In the genomic region with DNA sequence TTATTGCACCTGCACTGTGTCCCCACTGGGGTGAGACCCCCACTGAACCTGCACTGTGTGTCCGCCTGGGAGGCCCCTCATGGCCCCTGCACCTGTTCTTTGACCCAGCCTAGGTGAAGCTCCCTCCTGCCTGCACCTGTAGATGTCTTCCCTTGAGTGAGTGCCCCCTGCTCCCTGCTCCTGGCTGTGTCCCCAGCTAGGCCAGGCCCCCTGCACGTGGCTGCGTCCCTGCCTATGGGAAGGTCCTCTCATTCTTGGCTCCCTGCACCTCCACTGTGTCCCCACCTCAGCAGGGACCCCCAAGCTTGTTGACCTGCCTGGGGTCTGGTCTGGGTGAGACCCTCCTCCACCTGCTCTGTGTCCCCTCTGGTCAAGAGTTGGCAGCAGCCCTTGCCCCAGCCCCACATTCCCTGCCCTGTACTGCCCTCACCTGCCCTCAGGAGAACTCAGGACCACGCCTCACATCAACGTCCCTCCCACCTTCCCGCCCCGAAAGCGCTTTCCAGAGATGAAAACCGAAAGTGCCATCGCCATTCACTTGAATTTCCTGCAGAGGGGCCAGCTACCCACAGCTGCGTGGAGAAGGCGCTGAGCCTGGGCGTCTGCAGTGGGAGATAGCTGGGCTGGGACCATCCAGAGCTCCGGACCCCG, we compare ENCODE assay signal across 11 cellular contexts. TPM values are rescaled to one million over a fixed set of nuclear protein-coding genes. Genes with fewer than 3 reads are reported as not detected.
DNase-seq lines count a peak whose midpoint lies in the region; ATAC-seq and TF ChIP-seq lines count a peak whose summit lies in the region.
"Not testable (repeated sequence)": the region's sequence is repeated elsewhere in the genome, so short reads cannot be mapped to it uniquely, and the experiment has no call there.
"Had no signal": no experiment of that assay in that cellular context is flagged by ENCODE, and none has a peak within 500 bp of the region (broad histone marks: within the 10 kb centered on the region; RNA-seq: fewer than 3 reads in every experiment).

No MANE protein-coding gene starts in this region.

- not testable (repeated sequence) for H3K14ac ChIP-seq in H9 (ENCODE audit: insufficient read depth, low read length)

- not testable (repeated sequence) for TF ChIP-seq POLR2A in esophagus muscularis mucosa (IDR thresholded peaks at IDR 0.05; ENCODE audit: low read depth)

- H3T11ph ChIP-seq in H9 (ENCODE audit: low read length): not testable (repeated sequence)

- H3K56ac ChIP-seq in H9 (ENCODE audit: insufficient read length, low read depth, low read length): not testable (repeated sequence)

- not testable (repeated sequence) for H2BK12ac ChIP-seq in H9 (ENCODE audit: insufficient read length, low read depth, low read length)

- H2BK120ac ChIP-seq in H9 (ENCODE audit: low read depth, low read length, poor library complexity, severe bottlenecking): not testable (repeated sequence)

- not testable (repeated sequence) for H3K4me2 ChIP-seq in H9 (ENCODE audit: insufficient read depth, insufficient read length, low read length)

- not testable (repeated sequence) for H3K79me1 ChIP-seq in H9 (ENCODE audit: insufficient read depth, low read depth, low read length, poor library complexity, severe bottlenecking)

- not testable (repeated sequence) for H3K9me3 Mint-ChIP-seq in CD14-positive monocyte; H9; activated CD4-positive, alpha-beta T cell treated with anti-CD3 and anti-CD28 coated beads for 36 hours (ENCODE audit: low read depth); activated T-cell treated with anti-CD3 and anti-CD28 coated beads, Interleukin-2, amount 50 U/mL, for 24 hours; activated naive CD8-positive, alpha-beta T cell treated with anti-CD3 and anti-CD28 coated beads, Interleukin-2, amount 50 U/mL, for 24 hours; stimulated activated effector memory CD8-positive, alpha-beta T cell treated with anti-CD3 and anti-CD28 coated beads, Interleukin-12 subunit alpha, Interleukin-12 subunit beta, amount 100 ng/mL, for 72 hours

- no CpG with 5 or more reads among the region's 15 CpGs for WGBS in H9 (ENCODE audit: extremely low coverage, insufficient read length, low lambda C conversion rate)
- no CpG with 5 or more reads among the region's 15 CpGs for WGBS in esophagus muscularis mucosa

- H4K5ac ChIP-seq in H9 (ENCODE audit: insufficient read length, low read depth, low read length): not testable (repeated sequence)

- H3K36me3 ChIP-seq in esophagus muscularis mucosa; mucosa of descending colon (ENCODE audit: low read depth): not testable (repeated sequence)

- H3K23ac ChIP-seq in H9 (ENCODE audit: insufficient read length, low read depth, low read length): not testable (repeated sequence)

- not testable (repeated sequence) for H2BK15ac ChIP-seq in H9 (ENCODE audit: low read depth, low read length)

- POLR2A ChIA-PET in activated CD4-positive, alpha-beta T cell treated with anti-CD3 and anti-CD28 coated beads for 36 hours (lab: Charles Lee): not testable (repeated sequence)

- not testable (repeated sequence) for H3K4ac ChIP-seq in H9 (ENCODE audit: low read depth, low read length)

- not testable (repeated sequence) for H3K79me2 ChIP-seq in H9 (ENCODE audit: insufficient read depth, low read length)

- H2AK5ac ChIP-seq in H9 (ENCODE audit: insufficient read length, low read length): not testable (repeated sequence)

- H3K9me3 ChIP-seq in H9 (ENCODE audit: control insufficient read depth, low read depth, low read length); esophagus muscularis mucosa; mucosa of descending colon: not testable (repeated sequence)

- peak; percentile 44 for ATAC-seq in activated CD4-positive, alpha-beta T cell treated with anti-CD3 and anti-CD28 coated beads for 36 hours
- peak; percentile 21 for ATAC-seq in activated naive CD8-positive, alpha-beta T cell treated with anti-CD3 and anti-CD28 coated beads, Interleukin-2, amount 50 U/mL, for 24 hours
- peak; percentile 74 for ATAC-seq in mucosa of descending colon
- ATAC-seq in stimulated activated effector memory CD8-positive, alpha-beta T cell treated with anti-CD3 and anti-CD28 coated beads, Interleukin-12 subunit alpha, Interleukin-12 subunit beta, amount 100 ng/mL, for 72 hours: not testable (repeated sequence)

- not testable (repeated sequence) for H3K27ac ChIP-seq in H9 (ENCODE audit: insufficient read length, low read depth, low read length); esophagus muscularis mucosa (replicated peaks in 1 of 4)

- not testable (repeated sequence) for H3K36me3 Mint-ChIP-seq in CD14-positive monocyte; H9 (ENCODE audit: insufficient read depth in 1 of 3, low read depth in 3 of 3); activated CD4-positive, alpha-beta T cell treated with anti-CD3 and anti-CD28 coated beads for 36 hours (ENCODE audit: low read depth); activated T-cell treated with anti-CD3 and anti-CD28 coated beads, Interleukin-2, amount 50 U/mL, for 24 hours (ENCODE audit: low read depth); activated naive CD8-positive, alpha-beta T cell treated with anti-CD3 and anti-CD28 coated beads, Interleukin-2, amount 50 U/mL, for 24 hours (ENCODE audit: low read depth); stimulated activated effector memory CD8-positive, alpha-beta T cell treated with anti-CD3 and anti-CD28 coated beads, Interleukin-12 subunit alpha, Interleukin-12 subunit beta, amount 100 ng/mL, for 72 hours

- not testable (repeated sequence) for H2AFZ ChIP-seq in H9 (ENCODE audit: low read length)

- peaks cover 17% of the 10 kb centered on the region for H3K4me1 Mint-ChIP-seq in CD14-positive monocyte
- not testable (repeated sequence) for H3K4me1 Mint-ChIP-seq in H9; activated CD4-positive, alpha-beta T cell treated with anti-CD3 and anti-CD28 coated beads for 36 hours; activated T-cell treated with anti-CD3 and anti-CD28 coated beads, Interleukin-2, amount 50 U/mL, for 24 hours (ENCODE audit: low read depth); activated naive CD8-positive, alpha-beta T cell treated with anti-CD3 and anti-CD28 coated beads, Interleukin-2, amount 50 U/mL, for 24 hours
- peaks cover 16% of the 10 kb centered on the region for H3K4me1 Mint-ChIP-seq in stimulated activated effector memory CD8-positive, alpha-beta T cell treated with anti-CD3 and anti-CD28 coated beads, Interleukin-12 subunit alpha, Interleukin-12 subunit beta, amount 100 ng/mL, for 72 hours

- intact Hi-C loops in CD14-positive monocyte (cut with micrococcal nuclease); activated CD4-positive, alpha-beta T cell treated with anti-CD3 and anti-CD28 coated beads for 36 hours (cut with DNase I, micrococcal nuclease); esophagus muscularis mucosa (cut with DNase I); mucosa of descending colon (cut with DNase I, micrococcal nuclease): not testable (repeated sequence)

- H3K18ac ChIP-seq in H9 (ENCODE audit: insufficient read length, low read depth, low read length): not testable (repeated sequence)

- TF ChIP-seq EP300 in esophagus muscularis mucosa (IDR thresholded peaks at IDR 0.05): not testable (repeated sequence)

- not testable (repeated sequence) for H4K91ac ChIP-seq in H9 (ENCODE audit: insufficient read length, low read depth, low read length)

- not testable (repeated sequence) for H2BK5ac ChIP-seq in H9 (ENCODE audit: insufficient read length, low read length)

- not testable (repeated sequence) for TF ChIP-seq CTCF in CD14-positive monocyte (IDR thresholded peaks at IDR 0.05); H9 (conservative IDR thresholded peaks at IDR 0.05); esophagus muscularis mucosa (IDR thresholded peaks at IDR 0.05); mucosa of descending colon (IDR thresholded peaks at IDR 0.05)

- H3K4me1 ChIP-seq in H9 (ENCODE audit: insufficient read depth, low read length); esophagus muscularis mucosa; mucosa of descending colon (ENCODE audit: low read depth): not testable (repeated sequence)

- H3K9ac ChIP-seq in H9 (ENCODE audit: extremely low read depth, insufficient read length, low read length): not testable (repeated sequence)

- H4K20me1 ChIP-seq in H9 (ENCODE audit: control insufficient read depth, insufficient read depth, insufficient read length): not testable (repeated sequence)

- peaks cover 0 to 11% (median 4%) of the 10 kb centered on the region in 3 donors for H3K27me3 Mint-ChIP-seq in CD14-positive monocyte (ENCODE audit: low read depth in 3 of 3)
- H3K27me3 Mint-ChIP-seq in H9 (ENCODE audit: low read depth); activated CD4-positive, alpha-beta T cell treated with anti-CD3 and anti-CD28 coated beads for 36 hours; activated T-cell treated with anti-CD3 and anti-CD28 coated beads, Interleukin-2, amount 50 U/mL, for 24 hours; activated naive CD8-positive, alpha-beta T cell treated with anti-CD3 and anti-CD28 coated beads, Interleukin-2, amount 50 U/mL, for 24 hours: not testable (repeated sequence)

- H3K27me3 ChIP-seq in H9 (ENCODE audit: insufficient read depth, low read length): not testable (repeated sequence)
- H3K27me3 ChIP-seq in esophagus muscularis mucosa: peaks cover 0 to 15% (median 0%) of the 10 kb centered on the region in 4 donors

- CTCF ChIA-PET in activated CD4-positive, alpha-beta T cell treated with anti-CD3 and anti-CD28 coated beads for 36 hours (lab: Charles Lee): not testable (repeated sequence)

- H3K23me2 ChIP-seq in H9 (ENCODE audit: insufficient read length, low read depth, low read length, poor library complexity, severe bottlenecking): not testable (repeated sequence)

- H3K27ac Mint-ChIP-seq in CD14-positive monocyte; activated CD4-positive, alpha-beta T cell treated with anti-CD3 and anti-CD28 coated beads for 36 hours; activated T-cell treated with anti-CD3 and anti-CD28 coated beads, Interleukin-2, amount 50 U/mL, for 24 hours; activated naive CD8-positive, alpha-beta T cell treated with anti-CD3 and anti-CD28 coated beads, Interleukin-2, amount 50 U/mL, for 24 hours: not testable (repeated sequence)
- H3K27ac Mint-ChIP-seq in H9: peak overlapping the region in 1 of 3 experiments; percentile 48; a peak in 1 of 7 replicates
- H3K27ac Mint-ChIP-seq in stimulated activated effector memory CD8-positive, alpha-beta T cell treated with anti-CD3 and anti-CD28 coated beads, Interleukin-12 subunit alpha, Interleukin-12 subunit beta, amount 100 ng/mL, for 72 hours: peak overlapping the region; percentile 34

- H4K8ac ChIP-seq in H9 (replicated peaks; ENCODE audit: insufficient read length, low read depth, low read length): not testable (repeated sequence)

- not testable (repeated sequence) for H2BK20ac ChIP-seq in H9 (ENCODE audit: low read depth, low read length, poor library complexity, severe bottlenecking)

- H3K4me3 Mint-ChIP-seq in CD14-positive monocyte: peak overlapping the region; percentile 53 to 73
- H3K4me3 Mint-ChIP-seq in H9; activated CD4-positive, alpha-beta T cell treated with anti-CD3 and anti-CD28 coated beads for 36 hours; activated T-cell treated with anti-CD3 and anti-CD28 coated beads, Interleukin-2, amount 50 U/mL, for 24 hours; activated naive CD8-positive, alpha-beta T cell treated with anti-CD3 and anti-CD28 coated beads, Interleukin-2, amount 50 U/mL, for 24 hours: not testable (repeated sequence)
- peak overlapping the region; percentile 45 for H3K4me3 Mint-ChIP-seq in stimulated activated effector memory CD8-positive, alpha-beta T cell treated with anti-CD3 and anti-CD28 coated beads, Interleukin-12 subunit alpha, Interleukin-12 subunit beta, amount 100 ng/mL, for 72 hours

- DNase-seq in CD14-positive monocyte (ENCODE audit: low spot score); activated CD4-positive, alpha-beta T cell treated with anti-CD3 and anti-CD28 coated beads for 36 hours; activated naive CD8-positive, alpha-beta T cell treated with anti-CD3 and anti-CD28 coated beads, Interleukin-2, amount 50 U/mL, for 24 hours; stimulated activated effector memory CD8-positive, alpha-beta T cell treated with anti-CD3 and anti-CD28 coated beads, Interleukin-12 subunit alpha, Interleukin-12 subunit beta, amount 100 ng/mL, for 72 hours (ENCODE audit: low spot score in 2 of 2): not testable (repeated sequence)
- peak; percentile 16 for DNase-seq in H9
- peak; percentile 28 for DNase-seq in activated T-cell treated with anti-CD3 and anti-CD28 coated beads, Interleukin-2, amount 50 U/mL, for 24 hours
- DNase-seq in esophagus muscularis mucosa (ENCODE audit: extremely low spot score): peak; percentile 26
- DNase-seq in mucosa of descending colon: peak in 1 of 3 donors; percentile 65

- not testable (repeated sequence) for H3K4me3 ChIP-seq in esophagus muscularis mucosa, mucosa of descending colon

RNA-seq across cellular contexts. Expression of gene AQP12B, which starts 0.8 kb away (rescaled TPM):
- polyA plus RNA-seq in CD14-positive monocyte: not detected
- total RNA-seq in H9 (2021) (not detected in 2 replicates), esophagus muscularis mucosa (not detected), mucosa of descending colon (1 to 10 TPM in 2 of 3 donors, under 1 TPM in 1; 0.16 to 10.0 (median 3.9) TPM)
- not detected for total RNA-seq in activated CD4-positive, alpha-beta T cell treated with anti-CD3 and anti-CD28 coated beads for 36 hours
- total RNA-seq: Daoy, GM23338, MCF 10A had no signal
- polyA plus RNA-seq: GM23338 had no signal

RNA-seq across cellular contexts. Expression of gene AQP12A, which starts 8.2 kb away (rescaled TPM):
- not detected for polyA plus RNA-seq in CD14-positive monocyte
- not detected in 2 replicates for total RNA-seq in H9 (2021)
- total RNA-seq in activated CD4-positive, alpha-beta T cell treated with anti-CD3 and anti-CD28 coated beads for 36 hours: not detected
- not detected for total RNA-seq in esophagus muscularis mucosa
- 10 to 100 TPM in 1 of 3 donors, 1 to 10 TPM in 1, not detected in 1; 9.7 to 18.9 TPM for total RNA-seq in mucosa of descending colon
- total RNA-seq: Daoy, GM23338, MCF 10A had no signal
- polyA plus RNA-seq: GM23338 had no signal

RNA-seq across cellular contexts. Expression of gene GPR35, which starts 58.2 kb away (rescaled TPM):
- polyA plus RNA-seq in CD14-positive monocyte: 10 to 100 TPM; 30.6 to 36.3 TPM
- total RNA-seq in H9 (2021) (0.66 and 1.4 TPM in 2 replicates), esophagus muscularis mucosa (1 to 10 TPM; 1.8 to 4.0 (median 2.2) TPM), mucosa of descending colon (100 to 1,000 TPM in 1 of 3 donors, 10 to 100 TPM in 2; 47.1 to 132 (median 76.8) TPM)
- total RNA-seq in activated CD4-positive, alpha-beta T cell treated with anti-CD3 and anti-CD28 coated beads for 36 hours: 1 to 10 TPM; 3.6 to 4.1 TPM
- total RNA-seq: GM23338 had no signal
- polyA plus RNA-seq: GM23338 had no signal

Comparison
In these comparisons a context has a peak if more than half of its experiments do, and no peak if none do; other contexts are left out.
1. RNA of gene GPR35, which starts 58.2 kb away (total RNA-seq): 47.1 to 132 TPM in mucosa of descending colon; 3.6 to 4.1 TPM in activated CD4-positive, alpha-beta T cell treated with anti-CD3 and anti-CD28 coated beads for 36 hours, 1.8 to 4.0 TPM in esophagus muscularis mucosa and 0.66 to 1.4 TPM in H9; every median in the first group is over 4 times any median in the second.